In the genomic region with DNA sequence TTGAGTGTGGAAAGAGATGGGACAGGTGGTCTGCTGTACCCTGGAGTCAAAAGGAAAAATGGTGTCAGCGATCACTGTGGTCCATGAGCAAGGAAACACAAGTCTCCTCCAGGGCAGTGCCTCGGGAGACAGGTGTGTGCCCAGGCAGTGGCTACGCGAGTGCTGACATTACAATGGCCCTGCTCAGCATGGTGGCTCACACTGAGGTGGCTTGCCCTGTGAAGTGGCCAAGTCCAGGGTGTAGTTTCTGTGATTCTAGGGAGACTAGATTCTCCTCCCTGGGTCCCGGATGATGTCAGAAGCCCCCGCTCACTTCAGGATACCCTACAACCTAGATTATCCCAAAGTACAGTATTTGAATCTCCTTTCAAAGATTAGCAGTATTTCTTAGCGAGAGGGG, we compare ENCODE assay signal across 27 cellular contexts.
"Had no signal": no experiment of that assay in that cellular context is flagged by ENCODE, and none has a peak within 500 bp of the region (broad histone marks: within the 10 kb centered on the region; RNA-seq: fewer than 3 reads in every experiment).

No MANE protein-coding gene starts in this region.

- H3K4me1 Mint-ChIP-seq: stimulated activated memory B cell treated with anti-CD40 and anti-IgM and Interleukin-4, amounts not matched to agents 10 μg/mL and 1 μg/mL and 100 μg/mL, for 72 hours; stimulated activated naive B cell treated with anti-CD40 and anti-IgM and Interleukin-4, amounts not matched to agents 10 μg/mL and 1 μg/mL and 100 μg/mL, for 72 hours; stimulated activated naive CD8-positive, alpha-beta T cell treated with anti-CD3 and anti-CD28 coated beads, Interleukin-15, amount 100 ng/mL, for 72 hours had no signal

- H3K27ac Mint-ChIP-seq: stimulated activated memory B cell treated with anti-CD40 and anti-IgM and Interleukin-4, amounts not matched to agents 10 μg/mL and 1 μg/mL and 100 μg/mL, for 72 hours; stimulated activated naive B cell treated with anti-CD40 and anti-IgM and Interleukin-4, amounts not matched to agents 10 μg/mL and 1 μg/mL and 100 μg/mL, for 72 hours; stimulated activated naive CD8-positive, alpha-beta T cell treated with anti-CD3 and anti-CD28 coated beads, Interleukin-15, amount 100 ng/mL, for 72 hours; stimulated activated naive CD8-positive, alpha-beta T cell treated with anti-CD3 and anti-CD28 coated beads, Interleukin-15, Interleukin-2, amounts not matched to agents 100 ng/mL and 50 ng/mL, for 24 hours; type B pancreatic cell had no signal

- H3K27me3 Mint-ChIP-seq: stimulated activated memory B cell treated with anti-CD40 and anti-IgM and Interleukin-4, amounts not matched to agents 10 μg/mL and 1 μg/mL and 100 μg/mL, for 72 hours; stimulated activated naive CD8-positive, alpha-beta T cell treated with anti-CD3 and anti-CD28 coated beads, Interleukin-15, amount 100 ng/mL, for 72 hours; stimulated activated naive CD8-positive, alpha-beta T cell treated with anti-CD3 and anti-CD28 coated beads, Interleukin-15, Interleukin-2, amounts not matched to agents 100 ng/mL and 50 ng/mL, for 24 hours had no signal

- H3K27me3 ChIP-seq: stomach, suprapubic skin, testis, thyroid gland, tibial artery, tibial nerve, transverse colon, upper lobe of left lung, upper lobe of right lung, uterus, vagina had no signal

- H3K4me3 Mint-ChIP-seq: stimulated activated memory B cell treated with anti-CD40 and anti-IgM and Interleukin-4, amounts not matched to agents 10 μg/mL and 1 μg/mL and 100 μg/mL, for 72 hours; stimulated activated naive B cell treated with anti-CD40 and anti-IgM and Interleukin-4, amounts not matched to agents 10 μg/mL and 1 μg/mL and 100 μg/mL, for 72 hours; stimulated activated naive CD8-positive, alpha-beta T cell treated with anti-CD3 and anti-CD28 coated beads, Interleukin-15, amount 100 ng/mL, for 72 hours; stimulated activated naive CD8-positive, alpha-beta T cell treated with anti-CD3 and anti-CD28 coated beads, Interleukin-15, Interleukin-2, amounts not matched to agents 100 ng/mL and 50 ng/mL, for 24 hours; type B pancreatic cell had no signal

- H3K9me3 Mint-ChIP-seq: stimulated activated memory B cell treated with anti-CD40 and anti-IgM and Interleukin-4, amounts not matched to agents 10 μg/mL and 1 μg/mL and 100 μg/mL, for 72 hours; stimulated activated naive B cell treated with anti-CD40 and anti-IgM and Interleukin-4, amounts not matched to agents 10 μg/mL and 1 μg/mL and 100 μg/mL, for 72 hours; stimulated activated naive CD8-positive, alpha-beta T cell treated with anti-CD3 and anti-CD28 coated beads, Interleukin-15, amount 100 ng/mL, for 72 hours; stimulated activated naive CD8-positive, alpha-beta T cell treated with anti-CD3 and anti-CD28 coated beads, Interleukin-15, Interleukin-2, amounts not matched to agents 100 ng/mL and 50 ng/mL, for 24 hours; type B pancreatic cell had no signal

- H3K36me3 Mint-ChIP-seq: stimulated activated memory B cell treated with anti-CD40 and anti-IgM and Interleukin-4, amounts not matched to agents 10 μg/mL and 1 μg/mL and 100 μg/mL, for 72 hours; stimulated activated naive B cell treated with anti-CD40 and anti-IgM and Interleukin-4, amounts not matched to agents 10 μg/mL and 1 μg/mL and 100 μg/mL, for 72 hours; type B pancreatic cell had no signal

- H3K4me3 ChIP-seq: stomach, suprapubic skin, testis, thoracic aorta, thyroid gland, tibial artery, tibial nerve, transverse colon, upper lobe of left lung, upper lobe of right lung, uterus, vagina had no signal

- H3K27ac ChIP-seq: stomach, suprapubic skin, testis, thoracic aorta, thyroid gland, tibial artery, tibial nerve, transverse colon, upper lobe of left lung, upper lobe of right lung, uterus, vagina had no signal

- H3K36me3 ChIP-seq: stomach, suprapubic skin, thoracic aorta, thyroid gland, tibial artery, tibial nerve, transverse colon, upper lobe of left lung, upper lobe of right lung, uterus, vagina had no signal

- H3K4me1 ChIP-seq: stomach, suprapubic skin, testis, thyroid gland, tibial artery, tibial nerve, transverse colon, upper lobe of left lung, upper lobe of right lung, uterus, vagina had no signal

- DNase-seq: stimulated activated CD4-positive, alpha-beta T cell treated with anti-CD3 and anti-CD28 coated beads, Interleukin-2, amount 100 ng/mL, for 48 hours; stimulated activated CD4-positive, alpha-beta T cell treated with anti-CD3 and anti-CD28 coated beads, Interleukin-4, amount 100 ng/mL, for 1 hour; stimulated activated CD4-positive, alpha-beta T cell treated with anti-CD3 and anti-CD28 coated beads, Interleukin-4, amount 100 ng/mL, for 24 hours; stimulated activated CD4-positive, alpha-beta T cell treated with anti-CD3 and anti-CD28 coated beads, Interleukin-4, amount 100 ng/mL, for 4 hours; stimulated activated CD8-positive, alpha-beta memory T cell treated with anti-CD3 and anti-CD28 coated beads, Interleukin-4, amount 100 ng/mL, for 48 hours; stimulated activated naive B cell treated with anti-CD40 and anti-IgM and Interleukin-4, amounts not matched to agents 10 μg/mL and 1 μg/mL and 100 μg/mL, for 72 hours; stimulated activated naive CD4-positive, alpha-beta T cell; stimulated activated naive CD4-positive, alpha-beta T cell treated with Interleukin-2 at 50 U/mL for 16 hours; stimulated activated naive CD8-positive, alpha-beta T cell treated with anti-CD3 and anti-CD28 coated beads, Interleukin-15, amount 100 ng/mL, for 72 hours; stimulated activated naive CD8-positive, alpha-beta T cell treated with anti-CD3 and anti-CD28 coated beads, Interleukin-15, Interleukin-2, amounts not matched to agents 100 U/mL and 50 U/mL, for 24 hours; stomach; substantia nigra; testis; thyroid gland; tibial artery; transverse colon; trophoblast cell; upper lobe of left lung; upper lobe of right lung; uterus had no signal

- H3K9me3 ChIP-seq: stomach, suprapubic skin, testis, thoracic aorta, thyroid gland, tibial artery, tibial nerve, transverse colon, upper lobe of left lung, upper lobe of right lung, uterus, vagina had no signal

- ATAC-seq: stimulated activated memory B cell treated with anti-CD40 and anti-IgM and Interleukin-4, amounts not matched to agents 10 μg/mL and 1 μg/mL and 100 μg/mL, for 72 hours; stimulated activated naive B cell treated with anti-CD40 and anti-IgM and Interleukin-4, amounts not matched to agents 10 μg/mL and 1 μg/mL and 100 μg/mL, for 72 hours; stimulated activated naive CD8-positive, alpha-beta T cell treated with anti-CD3 and anti-CD28 coated beads, Interleukin-15, amount 100 ng/mL, for 72 hours; stimulated activated naive CD8-positive, alpha-beta T cell treated with anti-CD3 and anti-CD28 coated beads, Interleukin-15, Interleukin-2, amounts not matched to agents 100 U/mL and 50 U/mL, for 24 hours; upper lobe of right lung had no signal
